In the genomic region with DNA sequence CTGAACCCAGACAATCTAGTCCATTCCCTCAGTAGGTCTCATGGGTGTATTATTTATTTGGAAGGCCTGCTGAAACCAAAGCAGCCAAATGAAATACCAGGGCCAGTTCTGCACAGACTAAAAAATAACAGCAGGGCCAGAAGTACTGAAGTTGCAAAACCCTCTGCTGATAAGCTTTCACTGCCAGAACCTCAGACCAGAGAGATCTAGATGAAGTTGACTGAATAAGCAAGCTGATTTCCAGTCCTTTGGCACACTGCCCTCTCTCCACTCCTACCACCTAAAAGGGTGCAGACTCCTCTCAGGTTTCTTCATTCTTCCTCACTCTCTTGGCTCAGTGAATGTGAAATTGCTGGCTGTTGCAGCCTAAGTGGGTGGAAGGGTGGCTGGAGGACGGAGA, we compare ENCODE assay signal across 10 cellular contexts.
DNase-seq lines count a peak whose midpoint lies in the region; ATAC-seq and TF ChIP-seq lines count a peak whose summit lies in the region.
"Had no signal": no experiment of that assay in that cellular context is flagged by ENCODE, and none has a peak within 500 bp of the region (broad histone marks: within the 10 kb centered on the region; RNA-seq: fewer than 3 reads in every experiment).

No MANE protein-coding gene starts in this region.

- no peak overlapping the region for H3K27ac Mint-ChIP-seq in activated CD4-positive, alpha-beta memory T cell treated with anti-CD3 and anti-CD28 coated beads for 36 hours
- H3K27ac Mint-ChIP-seq: dendritic cell treated with granulocyte-macrophage colony-stimulating factor and Interleukin-4, amounts not matched to agents 40 ng/mL and 50 ng/mL, for 4 days had no signal

- peaks cover 31% of the 10 kb centered on the region for H3K9me3 Mint-ChIP-seq in activated CD4-positive, alpha-beta memory T cell treated with anti-CD3 and anti-CD28 coated beads for 36 hours

- no peak for TF ChIP-seq CTCF in body of pancreas (IDR thresholded peaks at IDR 0.05)
- peak in 1 of 6 experiments; percentile 2 for TF ChIP-seq CTCF in thyroid gland (IDR thresholded peaks at IDR 0.05)

- H3K27ac ChIP-seq in body of pancreas, result peak overlapping the region in 2 of 4 donors; percentile 81 to 91
- H3K27ac ChIP-seq in thyroid gland, result peak overlapping the region; percentile 75 to 91 (median 86)
- H3K27ac ChIP-seq in Karpas-422 (ENCODE audit: low read length), result no peak overlapping the region

- H3K4me3 ChIP-seq in body of pancreas (no peak overlapping the region), thyroid gland (replicated peaks in 1 of 3) (no peak overlapping the region), Karpas-422 (ENCODE audit: low read length) (no peak overlapping the region)

- POLR2A ChIA-PET in activated CD4-positive, alpha-beta memory T cell treated with anti-CD3 and anti-CD28 coated beads for 36 hours (lab: Charles Lee), result no interaction called here

- H3K9me2 ChIP-seq in Karpas-422 (replicated peaks; ENCODE audit: insufficient read depth, low read length), result no peaks in the 10 kb centered on the region

- H4K20me1 ChIP-seq in Karpas-422 (ENCODE audit: insufficient read depth, low read depth, low read length), result no peaks in the 10 kb centered on the region

- H3K4me2 ChIP-seq in Karpas-422 (ENCODE audit: low read depth, low read length, poor library complexity, severe bottlenecking), result no peak overlapping the region

- no peak overlapping the region for H3K9ac ChIP-seq in Karpas-422 (ENCODE audit: low read length)

- TF ChIP-seq POLR2A in body of pancreas (IDR thresholded peaks at IDR 0.05) (no peak), thyroid gland (IDR thresholded peaks at IDR 0.05) (peak in 1 of 2 donors; percentile 33)

- H3K36me3 ChIP-seq in body of pancreas (replicated peaks in 1 of 2; ENCODE audit: insufficient read depth in 1 of 2, low read depth in 2 of 2), result no peaks in the 10 kb centered on the region
- no peaks in the 10 kb centered on the region for H3K36me3 ChIP-seq in thyroid gland
- no peaks in the 10 kb centered on the region for H3K36me3 ChIP-seq in Karpas-422 (ENCODE audit: insufficient read depth, low read length)

- peaks cover 12% of the 10 kb centered on the region for H3K36me3 Mint-ChIP-seq in activated CD4-positive, alpha-beta memory T cell treated with anti-CD3 and anti-CD28 coated beads for 36 hours

- DNase-seq in NCI-H187 treated with DMSO at 0.1 percent for 48 hours (lab: John Stamatoyannopoulos, UW), result peak; percentile 60
- DNase-seq in body of pancreas, result peak; percentile 70 to 86 (median 80)
- peak; percentile 38 for DNase-seq in kidney tubule cell (ENCODE audit: low spot score)
- DNase-seq in thyroid gland, result peak; percentile 98
- DNase-seq in activated CD4-positive, alpha-beta memory T cell treated with anti-CD3 and anti-CD28 coated beads for 36 hours, result no peak
- DNase-seq in epidermal melanocyte (ENCODE audit: insufficient read length, low spot score), result no peak
- no peak for DNase-seq in Karpas-422
- DNase-seq: retina had no signal

- H3K4me1 ChIP-seq in body of pancreas, result peaks cover 51% of the 10 kb centered on the region
- peaks cover 30 to 42% of the 10 kb centered on the region in 2 donors for H3K4me1 ChIP-seq in thyroid gland
- H3K4me1 ChIP-seq in Karpas-422 (ENCODE audit: low read length), result no peaks in the 10 kb centered on the region

- H2AFZ ChIP-seq in Karpas-422 (ENCODE audit: low read length), result no peak overlapping the region

- WGBS in body of pancreas, 2 donors, result 49 to 58% methylated on average over 1 of the region's 1 CpG
- 25 to 29% methylated on average over 1 of the region's 1 CpG for WGBS in thyroid gland, 2 donors

- intact Hi-C loops in body of pancreas (cut with DNase I), result no loop called here
- intact Hi-C loops in thyroid gland (cut with DNase I), result loop anchor here (10.0 kb wide), 1 partner anchor 63 kb away; no protein-coding TSS in a partner anchor
- intact Hi-C loops in activated CD4-positive, alpha-beta memory T cell treated with anti-CD3 and anti-CD28 coated beads for 36 hours (cut with micrococcal nuclease), result no loop called here

- peaks cover 15% of the 10 kb centered on the region for H3K4me1 Mint-ChIP-seq in activated CD4-positive, alpha-beta memory T cell treated with anti-CD3 and anti-CD28 coated beads for 36 hours (ENCODE audit: low read depth)

- H3K9me3 ChIP-seq in body of pancreas, result peaks cover 0 to 5% (median 0%) of the 10 kb centered on the region in 3 donors
- no peaks in the 10 kb centered on the region for H3K9me3 ChIP-seq in thyroid gland
- H3K9me3 ChIP-seq in Karpas-422 (ENCODE audit: low read length), result no peaks in the 10 kb centered on the region; the same call in 1 of the 2 replicates

- ATAC-seq in body of pancreas (peak; percentile 28), GM19351 (IDR thresholded peaks at IDR 0.05; ENCODE audit: unreplicated experiment) (no peak)

- H3K27me3 ChIP-seq in body of pancreas, result no peaks in the 10 kb centered on the region
- no peaks in the 10 kb centered on the region for H3K27me3 ChIP-seq in thyroid gland
- no peaks in the 10 kb centered on the region for H3K27me3 ChIP-seq in Karpas-422 (ENCODE audit: low read length)

- no peak overlapping the region for H3K4me3 Mint-ChIP-seq in activated CD4-positive, alpha-beta memory T cell treated with anti-CD3 and anti-CD28 coated beads for 36 hours
- H3K4me3 Mint-ChIP-seq: dendritic cell treated with granulocyte-macrophage colony-stimulating factor and Interleukin-4, amounts not matched to agents 40 ng/mL and 50 ng/mL, for 4 days had no signal

- CTCF ChIA-PET in activated CD4-positive, alpha-beta memory T cell treated with anti-CD3 and anti-CD28 coated beads for 36 hours (lab: Charles Lee), result no interaction called here

- H3K27me3 Mint-ChIP-seq in activated CD4-positive, alpha-beta memory T cell treated with anti-CD3 and anti-CD28 coated beads for 36 hours, result no peaks in the 10 kb centered on the region
- H3K27me3 Mint-ChIP-seq: dendritic cell treated with granulocyte-macrophage colony-stimulating factor and Interleukin-4, amounts not matched to agents 40 ng/mL and 50 ng/mL, for 4 days had no signal

- no peaks in the 10 kb centered on the region for H3K79me2 ChIP-seq in Karpas-422 (ENCODE audit: low read length)

Comparison
In these comparisons a context has a peak if more than half of its experiments do, and no peak if none do; other contexts are left out.
1. DNase-seq: peak in NCI-H187 treated with DMSO at 0.1 percent for 48 hours (single experiment), body of pancreas (4 of 4), kidney tubule cell (single experiment) and thyroid gland (2 of 2); none in activated CD4-positive, alpha-beta memory T cell treated with anti-CD3 and anti-CD28 coated beads for 36 hours (single experiment), epidermal melanocyte (single experiment) and Karpas-422 (single experiment).